Comparison of ENCODE assay signal across 8 cellular contexts in genomic region chr2:196639180-196640030, GRCh38. TPM values are rescaled to one million over a fixed set of nuclear protein-coding genes. Genes with fewer than 3 reads are reported as not detected.
DNase-seq lines count a peak whose midpoint lies in the region; ATAC-seq and TF ChIP-seq lines count a peak whose summit lies in the region.

TSS of gene CCDC150 (plus strand) at chr2:196639715. CDS start at chr2:196639767, 52 bp downstream.

- WGBS in right lobe of liver (ENCODE audit: insufficient coverage, low coverage, low lambda C conversion rate, missing lambda C conversion rate): 3% methylated on average over 29 of the region's 53 CpGs

- intact Hi-C loops in CD4-positive, alpha-beta T cell (cut with DNase I, micrococcal nuclease): loop anchor here (2.0 to 10.0 kb wide), 5 partner anchors 159 to 1068 kb away; partner anchors contain the start of genes DNAH7 (in 1 of the 2), GTF3C3 (in 1 of the 2), MARS2 (in 1 of the 2) and SLC39A10 (in 1 of the 2)
- intact Hi-C loops in dorsolateral prefrontal cortex (cut with DNase I): loop anchor here (2.0 to 5.0 kb wide), 4 partner anchors 45 to 207 kb away; partner anchors contain the start of gene HECW2 (in 1 of the 2)
- intact Hi-C loops in right lobe of liver (cut with DNase I): no loop called here

- peaks cover 0 to 4% (median 0%) of the 10 kb centered on the region in 4 donors for H3K4me1 ChIP-seq in right lobe of liver

- no peak within 1 kb of the TSS for H3K27ac ChIP-seq in CD4-positive, alpha-beta T cell (ENCODE audit: low read depth, low read length)
- H3K27ac ChIP-seq in dorsolateral prefrontal cortex (peak within 1 kb of the TSS in 36 of 59 donors; percentile 4 to 73 (median 46)), right lobe of liver (peak within 1 kb of the TSS in 1 of 3 donors; percentile 38)

- TF ChIP-seq POLR2A in right lobe of liver (IDR thresholded peaks at IDR 0.05): no peak

- peak within 1 kb of the TSS; percentile 40 for H3K27ac Mint-ChIP-seq in CD4-positive, alpha-beta T cell

- H3K9me3 Mint-ChIP-seq in CD4-positive, alpha-beta T cell: no peaks in the 10 kb centered on the region

- TF ChIP-seq CTCF in CD4-positive, alpha-beta T cell (IDR thresholded peaks at IDR 0.05): no peak
- TF ChIP-seq CTCF in dorsolateral prefrontal cortex (IDR thresholded peaks at IDR 0.05 in 54 of 56, conservative IDR thresholded peaks at IDR 0.05 in 2 of 56; ENCODE audit: low read depth in 1 of 56, partially characterized antibody in 56 of 56) (peak in 51 of 56 donors; percentile 24 to 71 (median 52)), right lobe of liver (IDR thresholded peaks at IDR 0.05) (peak in 2 of 4 donors; percentile 13 to 18)

- no peaks in the 10 kb centered on the region for H3K9me3 ChIP-seq in CD4-positive, alpha-beta T cell (ENCODE audit: control insufficient read depth, low read length)
- no peaks in the 10 kb centered on the region for H3K9me3 ChIP-seq in right lobe of liver

- no peaks in the 10 kb centered on the region for H3K27me3 ChIP-seq in CD4-positive, alpha-beta T cell (ENCODE audit: control insufficient read depth, insufficient read depth, low read length)
- H3K27me3 ChIP-seq in dorsolateral prefrontal cortex (no peaks in the 10 kb centered on the region), right lobe of liver (no peaks in the 10 kb centered on the region)

- no peaks in the 10 kb centered on the region for H3K27me3 Mint-ChIP-seq in CD4-positive, alpha-beta T cell

- POLR2A ChIA-PET in CD4-positive, alpha-beta T cell (lab: Charles Lee): interaction anchor here (1.0 to 1.5 kb wide), 2 partner anchors 160 to 571 kb away, joined by 3 to 7 read pairs; partner anchors contain the start of genes DNAH7 and GTF3C3

- H3K4me3 Mint-ChIP-seq in CD4-positive, alpha-beta T cell: peak within 1 kb of the TSS; percentile 91

- peaks cover 17% of the 10 kb centered on the region for H3K4me1 Mint-ChIP-seq in CD4-positive, alpha-beta T cell (ENCODE audit: low read depth)

- peak; percentile 88 to 94 (median 91) for DNase-seq in CD4-positive, alpha-beta T cell
- peak; percentile 94 for DNase-seq in NCI-H774 (lab: John Stamatoyannopoulos, UW)
- peak; percentile 90 to 93 for DNase-seq in activated CD4-positive, alpha-beta T cell treated with anti-CD3 and anti-CD28 coated beads, Interleukin-2, amount 50 U/mL, for 4 hours
- DNase-seq in dorsolateral prefrontal cortex: peak; percentile 87 to 97 (median 94)
- peak; percentile 95 to 97 (median 96) for DNase-seq in right lobe of liver
- peak; percentile 93 for DNase-seq in stimulated activated CD4-positive, alpha-beta T cell treated with anti-CD3 and anti-CD28 coated beads, Interleukin-4, amount 100 ng/mL, for 24 hours

- CTCF ChIA-PET in CD4-positive, alpha-beta T cell (lab: Charles Lee): interaction anchor here (1.1 kb wide), 1 partner anchor 571 kb away, joined by 4 read pairs; the partner anchor contains the start of gene DNAH7

- peak; percentile 100 for ATAC-seq in CD4-positive, alpha-beta T cell (ENCODE audit: poor library complexity)
- ATAC-seq in GM19397 (IDR thresholded peaks at IDR 0.05; ENCODE audit: unreplicated experiment): peak; percentile 100
- peak; percentile 99 for ATAC-seq in HG03565 (IDR thresholded peaks at IDR 0.05; ENCODE audit: unreplicated experiment)
- peak; percentile 100 for ATAC-seq in right lobe of liver

- H3K4me3 ChIP-seq in dorsolateral prefrontal cortex: peak within 1 kb of the TSS; percentile 34 to 89 (median 74)
- peak within 1 kb of the TSS; percentile 57 to 66 (median 60) for H3K4me3 ChIP-seq in right lobe of liver

- no peaks in the 10 kb centered on the region for H3K36me3 ChIP-seq in right lobe of liver

- no peaks in the 10 kb centered on the region for H3K36me3 Mint-ChIP-seq in CD4-positive, alpha-beta T cell (ENCODE audit: low read depth)

RNA-seq across cellular contexts. Expression of gene CCDC150, which starts in this region (rescaled TPM):
- total RNA-seq in CD4-positive, alpha-beta T cell: under 1 TPM; 0.22 to 0.75 TPM
- total RNA-seq in dorsolateral prefrontal cortex (10 to 100 TPM in 2 of 120 experiments, 1 to 10 TPM in 117, under 1 TPM in 1; 0.67 to 10.5 (median 4.1) TPM), right lobe of liver (1 to 10 TPM in 5 of 6 experiments, under 1 TPM in 1; 0.98 to 4.1 (median 1.9) TPM)

Comparison
In these comparisons a context has a peak if more than half of its experiments do, and no peak if none do; other contexts are left out.
1. Peak in DNase-seq and ATAC-seq in CD4-positive, alpha-beta T cell; RNA of the gene not detected or under 1 TPM.
2. intact Hi-C loops: an anchor here in CD4-positive, alpha-beta T cell (2.0 to 10.0 kb wide) and dorsolateral prefrontal cortex (2.0 to 5.0 kb wide); none called in right lobe of liver.